Comparison of ENCODE assay signal across 8 cellular contexts in the genomic region with DNA sequence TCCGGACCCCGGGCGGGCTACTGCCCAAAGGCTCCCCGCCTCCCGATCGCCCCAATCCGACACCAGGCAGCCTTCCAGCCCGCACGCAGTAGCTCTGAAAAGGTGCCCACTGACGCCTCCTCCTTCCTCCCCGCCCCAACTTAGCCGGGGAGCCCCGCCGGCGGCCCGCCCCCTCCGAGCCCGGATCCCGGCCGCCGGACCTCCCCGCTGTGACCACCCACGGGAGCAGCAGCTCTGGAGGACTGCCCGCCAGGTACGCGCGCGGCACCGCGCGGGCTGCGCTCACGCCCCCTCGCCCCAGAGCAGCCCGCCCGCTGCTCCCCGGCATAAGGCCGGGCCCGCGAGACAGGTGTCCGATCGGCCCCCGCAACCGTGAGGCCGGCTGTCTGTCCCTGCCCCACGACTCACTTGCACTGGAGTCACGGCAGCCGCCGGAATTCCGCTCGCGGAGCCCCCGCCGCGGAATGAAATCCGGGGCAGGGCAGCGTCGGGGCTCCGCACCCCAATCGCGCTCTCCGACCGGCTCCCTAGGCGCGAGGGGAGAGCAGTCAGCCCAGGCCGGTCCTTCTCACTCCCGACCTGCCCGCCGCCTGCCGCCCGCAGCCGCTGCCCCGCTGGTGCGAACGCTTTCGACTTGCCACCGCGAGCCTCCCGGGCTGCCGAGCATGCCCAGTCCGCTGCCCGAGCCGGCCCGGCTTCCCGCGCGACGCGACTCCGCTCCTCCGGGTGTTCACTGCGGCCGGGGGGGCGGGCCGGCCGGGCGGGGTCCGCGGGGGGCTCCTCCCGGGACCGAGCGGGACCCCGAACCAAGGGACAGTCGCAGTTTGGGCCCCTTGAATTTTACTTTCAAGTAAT. TPM values are rescaled to one million over a fixed set of nuclear protein-coding genes. Genes with fewer than 3 reads are reported as not detected.
DNase-seq lines count a peak whose midpoint lies in the region; ATAC-seq and TF ChIP-seq lines count a peak whose summit lies in the region.

A gene (minus strand): TSS at position 658 of the 855 bp plus-strand sequence. CDS start 279,842 bp downstream, outside the sequence.

- 1% methylated on average over 84 to 104 of the region's 104 CpGs for WGBS in heart right ventricle, 2 donors
- 0% methylated on average over 9 to 21 of the region's 104 CpGs for WGBS in upper lobe of left lung, 2 donors

- DNase-seq in GF-D8 (lab: John Stamatoyannopoulos, UW): peak; percentile 73
- peak; percentile 41 for DNase-seq in GOT3 (lab: John Stamatoyannopoulos, UW)
- peak; percentile 81 for DNase-seq in M059J (ENCODE audit: low read depth)
- DNase-seq in amniotic stem cell (lab: John Stamatoyannopoulos, UW): peak; percentile 67
- DNase-seq in heart right ventricle: peak; percentile 88 to 91
- DNase-seq in progenitor cell of endocrine pancreas (ENCODE audit: low spot score, unreplicated experiment): peak; percentile 71
- peak; percentile 87 to 98 for DNase-seq in upper lobe of left lung

- H3K36me3 Mint-ChIP-seq in progenitor cell of endocrine pancreas (ENCODE audit: insufficient read depth): no peaks in the 10 kb centered on the region

- TF ChIP-seq CTCF in heart right ventricle (IDR thresholded peaks at IDR 0.05) (no peak), progenitor cell of endocrine pancreas (IDR thresholded peaks at IDR 0.05; ENCODE audit: unreplicated experiment) (no peak), upper lobe of left lung (IDR thresholded peaks at IDR 0.05) (no peak)

- H3K27ac ChIP-seq in heart right ventricle (peak within 1 kb of the TSS; percentile 98 to 100 (median 99)), upper lobe of left lung (peak within 1 kb of the TSS; percentile 99 to 100 (median 99))

- peak in 3 of 4 donors; percentile 11 to 68 (median 46) for TF ChIP-seq POLR2A in upper lobe of left lung (IDR thresholded peaks at IDR 0.05)

- H3K4me3 ChIP-seq in heart right ventricle (peak within 1 kb of the TSS; percentile 45 to 99 (median 89)), upper lobe of left lung (peak within 1 kb of the TSS; percentile 61 to 96 (median 95))

- H3K27me3 ChIP-seq in heart right ventricle (no peaks in the 10 kb centered on the region), upper lobe of left lung (no peaks in the 10 kb centered on the region)

- no peak for TF ChIP-seq EP300 in upper lobe of left lung (IDR thresholded peaks at IDR 0.05)

- intact Hi-C loops in T-helper 1 cell treated with Interleukin-12 subunit alpha and Interleukin-12 subunit beta and Interleukin-4 antibody, amounts not matched to agents 30 ng/mL and 1 ng/mL, for 36 hours (cut with micrococcal nuclease): loop anchor here (1.0 to 10.0 kb wide), 8 partner anchors 63 to 1085 kb away; a partner anchor contains a TSS
- intact Hi-C loops in heart right ventricle (cut with DNase I): loop anchor here (1.0 to 10.0 kb wide), 15 partner anchors 46 to 329 kb away; no protein-coding TSS in a partner anchor

- ATAC-seq in heart right ventricle: peak; percentile 67 to 88 (median 82)
- peak; percentile 87 to 89 for ATAC-seq in upper lobe of left lung (ENCODE audit: low FRiP score in 2 of 2)

- no peaks in the 10 kb centered on the region for H3K9me3 ChIP-seq in heart right ventricle
- no peaks in the 10 kb centered on the region for H3K9me3 ChIP-seq in upper lobe of left lung

- H3K36me3 ChIP-seq in heart right ventricle (peaks cover 0 to 10% (median 0%) of the 10 kb centered on the region in 9 donors), upper lobe of left lung (no peaks in the 10 kb centered on the region)

- H3K4me1 ChIP-seq in heart right ventricle (peaks cover 0 to 44% (median 37%) of the 10 kb centered on the region in 9 donors), upper lobe of left lung (peaks cover 13 to 29% (median 17%) of the 10 kb centered on the region in 4 donors)

- peak within 1 kb of the TSS; percentile 99 for H3K27ac Mint-ChIP-seq in progenitor cell of endocrine pancreas

- H3K4me1 Mint-ChIP-seq in progenitor cell of endocrine pancreas (ENCODE audit: low read depth): peaks cover 37% of the 10 kb centered on the region

- H3K27me3 Mint-ChIP-seq in progenitor cell of endocrine pancreas: no peaks in the 10 kb centered on the region

- peak within 1 kb of the TSS; percentile 88 for H3K4me3 Mint-ChIP-seq in progenitor cell of endocrine pancreas (ENCODE audit: low read depth)

- H3K9me3 Mint-ChIP-seq in progenitor cell of endocrine pancreas (ENCODE audit: low read depth): no peaks in the 10 kb centered on the region

RNA-seq across cellular contexts. Expression of the gene that starts here (rescaled TPM):
- total RNA-seq in M059J (2014; rRNA removed; shearing (Covaris generic)): 21.0 and 23.1 TPM in 2 replicates
- 24.4 TPM in 2 replicates for total RNA-seq in T-helper 1 cell treated with Interleukin-12 subunit alpha and Interleukin-12 subunit beta and Interleukin-4 antibody, amounts not matched to agents 30 ng/mL and 1 ng/mL, for 36 hours
- total RNA-seq in heart right ventricle (10 to 100 TPM; 14.2 to 24.3 (median 19.3) TPM), progenitor cell of endocrine pancreas (25.0 and 28.5 TPM in 2 replicates), upper lobe of left lung (100 to 1,000 TPM in 4 of 6 donors, 10 to 100 TPM in 2; 66.7 to 230 (median 173) TPM)
- polyA plus RNA-seq in heart right ventricle: 10 to 100 TPM in 1 of 2 donors, 1 to 10 TPM in 1; 7.3 to 13.1 TPM

Comparison
In these comparisons a context has a peak if more than half of its experiments do, and no peak if none do; other contexts are left out.
1. Peak in every context shown above with its lines: DNase-seq, ATAC-seq, H3K4me3 ChIP-seq and H3K27ac ChIP-seq.
2. DNase-seq: peak in every context shown above with its lines; median percentile 92 in upper lobe of left lung; 90 in heart right ventricle; 81 in M059J; 73 in GF-D8; 71 in progenitor cell of endocrine pancreas; 67 in amniotic stem cell; 41 in GOT3.